In the genomic region with DNA sequence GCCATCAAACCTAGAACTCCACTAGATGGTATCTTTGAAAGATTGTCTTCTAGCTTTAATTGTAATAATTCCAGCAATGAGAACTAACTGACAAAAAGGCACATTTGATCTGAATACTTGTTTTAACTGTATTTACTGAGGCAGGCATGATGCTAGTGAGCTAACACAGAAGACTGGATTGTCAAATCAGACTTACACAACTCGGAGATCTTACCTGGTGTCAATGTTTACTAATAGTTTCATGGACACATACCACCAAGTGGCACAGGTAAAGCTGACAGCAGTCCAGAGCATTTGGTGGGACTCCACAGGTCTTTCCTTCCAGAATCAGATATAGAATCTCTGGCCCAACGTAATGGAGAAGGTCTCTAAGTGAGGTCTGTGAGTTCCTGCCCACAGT, we compare ENCODE assay signal across 8 cellular contexts.
"Had no signal": no experiment of that assay in that cellular context is flagged by ENCODE, and none has a peak within 500 bp of the region (broad histone marks: within the 10 kb centered on the region; RNA-seq: fewer than 3 reads in every experiment).

No MANE protein-coding gene starts in this region.

- ATAC-seq: GM12878 had no signal

- DNase-seq: GDM1, GF-D8 had no signal

- H3K4me3 ChIP-seq: GM12878 had no signal

- FAIRE-seq: G401.6, GM12878, GM12891, GM12892, GM18507, GM19239 had no signal
